8 cellular contexts compared by ENCODE assay signal in the genomic region with DNA sequence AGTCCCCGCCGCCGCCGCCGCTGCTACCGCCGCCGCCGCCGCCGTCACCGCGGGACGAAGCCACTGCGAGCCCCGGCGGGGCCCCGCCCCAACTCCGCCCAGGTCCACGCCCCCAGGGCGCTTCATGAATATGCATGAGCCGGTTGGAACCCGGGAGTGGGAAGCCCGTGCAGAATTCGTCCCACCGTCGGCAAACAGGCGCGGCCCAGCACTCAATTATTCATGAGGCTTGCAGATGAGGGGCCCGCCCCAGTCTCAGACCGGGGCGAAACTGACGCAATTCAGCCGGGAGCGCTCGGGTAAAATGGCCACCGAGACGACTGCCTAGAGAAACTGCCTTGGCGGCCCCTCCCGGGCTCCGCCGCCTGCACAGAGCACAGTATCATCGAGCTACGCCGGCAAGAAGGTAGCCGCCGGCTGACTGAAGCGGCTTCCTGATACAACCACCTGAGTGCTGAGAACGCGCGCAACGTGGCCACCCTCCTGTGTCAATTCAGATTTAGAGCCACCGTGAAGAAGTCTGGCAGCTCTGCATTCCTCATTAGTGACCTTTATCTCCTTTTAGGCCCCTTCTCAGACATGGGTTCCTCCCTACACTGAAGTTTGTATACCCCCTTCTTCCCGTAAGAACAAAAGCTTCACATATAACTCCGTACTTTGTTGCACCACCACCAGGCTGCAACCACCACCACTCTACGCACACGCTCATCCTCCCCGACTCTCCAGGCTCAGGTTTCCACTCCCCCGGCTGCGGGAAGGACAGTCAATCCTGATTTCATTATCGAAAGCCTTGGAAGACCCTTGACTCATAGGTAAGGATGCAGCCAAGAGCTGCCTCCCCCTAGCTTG. TPM values are rescaled to one million over a fixed set of nuclear protein-coding genes. Genes with fewer than 3 reads are reported as not detected.
DNase-seq lines count a peak whose midpoint lies in the region; ATAC-seq and TF ChIP-seq lines count a peak whose summit lies in the region.

A gene with protein sequence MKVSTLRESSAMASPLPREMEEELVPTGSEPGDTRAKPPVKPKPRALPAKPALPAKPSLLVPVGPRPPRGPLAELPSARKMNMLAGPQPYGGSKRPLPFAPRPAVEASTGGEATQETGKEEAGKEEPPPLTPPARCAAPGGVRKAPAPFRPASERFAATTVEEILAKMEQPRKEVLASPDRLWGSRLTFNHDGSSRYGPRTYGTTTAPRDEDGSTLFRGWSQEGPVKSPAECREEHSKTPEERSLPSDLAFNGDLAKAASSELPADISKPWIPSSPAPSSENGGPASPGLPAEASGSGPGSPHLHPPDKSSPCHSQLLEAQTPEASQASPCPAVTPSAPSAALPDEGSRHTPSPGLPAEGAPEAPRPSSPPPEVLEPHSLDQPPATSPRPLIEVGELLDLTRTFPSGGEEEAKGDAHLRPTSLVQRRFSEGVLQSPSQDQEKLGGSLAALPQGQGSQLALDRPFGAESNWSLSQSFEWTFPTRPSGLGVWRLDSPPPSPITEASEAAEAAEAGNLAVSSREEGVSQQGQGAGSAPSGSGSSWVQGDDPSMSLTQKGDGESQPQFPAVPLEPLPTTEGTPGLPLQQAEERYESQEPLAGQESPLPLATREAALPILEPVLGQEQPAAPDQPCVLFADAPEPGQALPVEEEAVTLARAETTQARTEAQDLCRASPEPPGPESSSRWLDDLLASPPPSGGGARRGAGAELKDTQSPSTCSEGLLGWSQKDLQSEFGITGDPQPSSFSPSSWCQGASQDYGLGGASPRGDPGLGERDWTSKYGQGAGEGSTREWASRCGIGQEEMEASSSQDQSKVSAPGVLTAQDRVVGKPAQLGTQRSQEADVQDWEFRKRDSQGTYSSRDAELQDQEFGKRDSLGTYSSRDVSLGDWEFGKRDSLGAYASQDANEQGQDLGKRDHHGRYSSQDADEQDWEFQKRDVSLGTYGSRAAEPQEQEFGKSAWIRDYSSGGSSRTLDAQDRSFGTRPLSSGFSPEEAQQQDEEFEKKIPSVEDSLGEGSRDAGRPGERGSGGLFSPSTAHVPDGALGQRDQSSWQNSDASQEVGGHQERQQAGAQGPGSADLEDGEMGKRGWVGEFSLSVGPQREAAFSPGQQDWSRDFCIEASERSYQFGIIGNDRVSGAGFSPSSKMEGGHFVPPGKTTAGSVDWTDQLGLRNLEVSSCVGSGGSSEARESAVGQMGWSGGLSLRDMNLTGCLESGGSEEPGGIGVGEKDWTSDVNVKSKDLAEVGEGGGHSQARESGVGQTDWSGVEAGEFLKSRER (N-terminal part only) (minus strand): TSS at position 67 of the 849 bp plus-strand sequence. CDS start 3,067 bp downstream, outside the sequence.

- peaks cover 47% of the 10 kb centered on the region for H3K36me3 Mint-ChIP-seq in activated CD4-positive, alpha-beta memory T cell treated with anti-CD3 and anti-CD28 coated beads, Interleukin-2, amount 10 ng/mL, durations not matched to agents 7 days and 5 days (ENCODE audit: low read depth)

- peak within 1 kb of the TSS; percentile 91 for H3K27ac Mint-ChIP-seq in activated CD4-positive, alpha-beta memory T cell treated with anti-CD3 and anti-CD28 coated beads, Interleukin-2, amount 10 ng/mL, durations not matched to agents 7 days and 5 days

- H3K9ac ChIP-seq in liver (ENCODE audit: low read depth in 1 of 2, low read length in 2 of 2) = peak within 1 kb of the TSS; percentile 72

- no peaks in the 10 kb centered on the region for H3K27me3 ChIP-seq in dorsolateral prefrontal cortex
- no peaks in the 10 kb centered on the region for H3K27me3 ChIP-seq in liver (ENCODE audit: control insufficient read depth in 4 of 4, insufficient read depth in 4 of 4, low read length in 3 of 4)

- peak within 1 kb of the TSS; percentile 75 for H3K4me3 Mint-ChIP-seq in activated CD4-positive, alpha-beta memory T cell treated with anti-CD3 and anti-CD28 coated beads, Interleukin-2, amount 10 ng/mL, durations not matched to agents 7 days and 5 days

- H3K27ac ChIP-seq in dorsolateral prefrontal cortex (peak within 1 kb of the TSS; percentile 55 to 95 (median 88)), liver (ENCODE audit: low read depth in 1 of 2, low read length in 2 of 2) (peak within 1 kb of the TSS; percentile 92 to 94)

- H3K4me3 ChIP-seq in dorsolateral prefrontal cortex = peak within 1 kb of the TSS; percentile 54 to 90 (median 75)
- H3K4me3 ChIP-seq in liver (ENCODE audit: low read depth in 1 of 3, low read length in 3 of 3) = peak within 1 kb of the TSS; percentile 70 to 82 (median 70)

- no peaks in the 10 kb centered on the region for H3K9me3 ChIP-seq in liver (ENCODE audit: control insufficient read depth in 4 of 4, low read length in 3 of 4)

- no peaks in the 10 kb centered on the region for H3K27me3 Mint-ChIP-seq in activated CD4-positive, alpha-beta memory T cell treated with anti-CD3 and anti-CD28 coated beads, Interleukin-2, amount 10 ng/mL, durations not matched to agents 7 days and 5 days

- POLR2A ChIA-PET in activated CD4-positive, alpha-beta memory T cell treated with anti-CD3 and anti-CD28 coated beads, Interleukin-2, amount 10 ng/mL, durations not matched to agents 7 days and 5 days (lab: Charles Lee) = interaction anchor here (0.7 to 4.9 kb wide), 13 partner anchors 9 to 343 kb away, joined by 3 to 127 read pairs (median 3); a partner anchor contains a TSS

- H3K9me3 Mint-ChIP-seq in activated CD4-positive, alpha-beta memory T cell treated with anti-CD3 and anti-CD28 coated beads, Interleukin-2, amount 10 ng/mL, durations not matched to agents 7 days and 5 days = no peaks in the 10 kb centered on the region

- H3K36me3 ChIP-seq in liver (ENCODE audit: control insufficient read depth in 4 of 4, insufficient read depth in 3 of 4, low read depth in 1 of 4, low read length in 3 of 4) = peaks cover 4 to 32% (median 13%) of the 10 kb centered on the region in 4 donors

- CTCF ChIA-PET in activated CD4-positive, alpha-beta memory T cell treated with anti-CD3 and anti-CD28 coated beads, Interleukin-2, amount 10 ng/mL, durations not matched to agents 7 days and 5 days (lab: Charles Lee) = interaction anchor here (1.0 to 2.2 kb wide), 6 partner anchors 10 to 156 kb away, joined by 3 to 18 read pairs (median 4); a partner anchor contains a TSS

- DNase-seq in CD1c-positive myeloid dendritic cell (ENCODE audit: extremely low spot score) = peak; percentile 96
- peak; percentile 87 for DNase-seq in NCI-H774 (lab: John Stamatoyannopoulos, UW)
- peak; percentile 91 for DNase-seq in activated CD4-positive, alpha-beta memory T cell treated with anti-CD3 and anti-CD28 coated beads, Interleukin-2, amount 10 ng/mL, durations not matched to agents 7 days and 5 days
- peak; percentile 88 to 97 (median 96) for DNase-seq in dorsolateral prefrontal cortex
- DNase-seq in stimulated activated CD4-positive, alpha-beta T cell treated with anti-CD3 and anti-CD28 coated beads, Interleukin-4, amount 100 ng/mL, for 1 hour = peak; percentile 92

- intact Hi-C loops in dorsolateral prefrontal cortex (cut with DNase I) = loop anchor here (1.0 to 10.0 kb wide), 3 partner anchors 10 to 490 kb away; a partner anchor contains a TSS

- TF ChIP-seq RAD21 in liver (IDR thresholded peaks at IDR 0.05) = peak in 1 of 2 donors; percentile 45

- 2% methylated on average over 61 of the region's 61 CpGs for whole genome bisulfite sequencing in liver

- peaks cover 49% of the 10 kb centered on the region for H3K4me1 Mint-ChIP-seq in activated CD4-positive, alpha-beta memory T cell treated with anti-CD3 and anti-CD28 coated beads, Interleukin-2, amount 10 ng/mL, durations not matched to agents 7 days and 5 days

- H3K4me1 ChIP-seq in liver (ENCODE audit: control insufficient read depth in 4 of 4, insufficient read depth in 4 of 4, low read length in 3 of 4) = peaks cover 10 to 51% (median 45%) of the 10 kb centered on the region in 4 donors

- peak; percentile 86 for ATAC-seq in GM19397 (IDR thresholded peaks at IDR 0.05; ENCODE audit: unreplicated experiment)
- ATAC-seq in HG03565 (IDR thresholded peaks at IDR 0.05; ENCODE audit: unreplicated experiment) = peak; percentile 89

- TF ChIP-seq CTCF in dorsolateral prefrontal cortex (IDR thresholded peaks at IDR 0.05 in 54 of 56, conservative IDR thresholded peaks at IDR 0.05 in 2 of 56; ENCODE audit: low read depth in 1 of 56, partially characterized antibody in 56 of 56) (peak in 23 of 56 donors; percentile 4 to 39 (median 18)), liver (IDR thresholded peaks at IDR 0.05; ENCODE audit: low read depth, low read length, missing input control) (no peak)

TF ChIP-seq in liver, 16 proteins besides CTCF, POLR2A, EP300 and RAD21 (continues in another document):
- peak; percentile 33 to 38 for TF ChIP-seq HNF4A (conservative IDR thresholded peaks at IDR 0.05)
- TF ChIP-seq HNF4G (IDR thresholded peaks at IDR 0.05) = no peak
- TF ChIP-seq SP1 (IDR thresholded peaks at IDR 0.05) = peak; percentile 81
- TF ChIP-seq NR2F2 (IDR thresholded peaks at IDR 0.05) = peak; percentile 54
- TF ChIP-seq GABPA (IDR thresholded peaks at IDR 0.05 in 1 of 2, conservative IDR thresholded peaks at IDR 0.05 in 1 of 2) = peak in 1 of 2 donors; percentile 24
- TF ChIP-seq, protein P1, sequence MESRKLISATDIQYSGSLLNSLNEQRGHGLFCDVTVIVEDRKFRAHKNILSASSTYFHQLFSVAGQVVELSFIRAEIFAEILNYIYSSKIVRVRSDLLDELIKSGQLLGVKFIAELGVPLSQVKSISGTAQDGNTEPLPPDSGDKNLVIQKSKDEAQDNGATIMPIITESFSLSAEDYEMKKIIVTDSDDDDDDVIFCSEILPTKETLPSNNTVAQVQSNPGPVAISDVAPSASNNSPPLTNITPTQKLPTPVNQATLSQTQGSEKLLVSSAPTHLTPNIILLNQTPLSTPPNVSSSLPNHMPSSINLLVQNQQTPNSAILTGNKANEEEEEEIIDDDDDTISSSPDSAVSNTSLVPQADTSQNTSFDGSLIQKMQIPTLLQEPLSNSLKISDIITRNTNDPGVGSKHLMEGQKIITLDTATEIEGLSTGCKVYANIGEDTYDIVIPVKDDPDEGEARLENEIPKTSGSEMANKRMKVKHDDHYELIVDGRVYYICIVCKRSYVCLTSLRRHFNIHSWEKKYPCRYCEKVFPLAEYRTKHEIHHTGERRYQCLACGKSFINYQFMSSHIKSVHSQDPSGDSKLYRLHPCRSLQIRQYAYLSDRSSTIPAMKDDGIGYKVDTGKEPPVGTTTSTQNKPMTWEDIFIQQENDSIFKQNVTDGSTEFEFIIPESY (IDR thresholded peaks at IDR 0.05) = peak; percentile 47

RNA-seq across cellular contexts. Expression of the gene that starts here (rescaled TPM):
- total RNA-seq in activated CD4-positive, alpha-beta memory T cell treated with anti-CD3 and anti-CD28 coated beads, Interleukin-2, amount 10 ng/mL, durations not matched to agents 7 days and 5 days = 10 to 100 TPM in 1 of 2 experiments, 1 to 10 TPM in 1; 9.9 to 10.7 TPM
- total RNA-seq in dorsolateral prefrontal cortex = 100 to 1,000 TPM in 1 of 120 experiments, 10 to 100 TPM in 119; 31.3 to 111 (median 55.2) TPM
- total RNA-seq in liver = 10 to 100 TPM; 28.3 to 61.9 TPM
- polyA plus RNA-seq in liver = 10 to 100 TPM; 32.0 to 67.1 TPM

Comparison
In these comparisons a context has a peak if more than half of its experiments do, and no peak if none do; other contexts are left out.
1. Peak in every context shown above with its lines: DNase-seq, ATAC-seq, H3K4me3 ChIP-seq and H3K27ac ChIP-seq.